In the genomic region with DNA sequence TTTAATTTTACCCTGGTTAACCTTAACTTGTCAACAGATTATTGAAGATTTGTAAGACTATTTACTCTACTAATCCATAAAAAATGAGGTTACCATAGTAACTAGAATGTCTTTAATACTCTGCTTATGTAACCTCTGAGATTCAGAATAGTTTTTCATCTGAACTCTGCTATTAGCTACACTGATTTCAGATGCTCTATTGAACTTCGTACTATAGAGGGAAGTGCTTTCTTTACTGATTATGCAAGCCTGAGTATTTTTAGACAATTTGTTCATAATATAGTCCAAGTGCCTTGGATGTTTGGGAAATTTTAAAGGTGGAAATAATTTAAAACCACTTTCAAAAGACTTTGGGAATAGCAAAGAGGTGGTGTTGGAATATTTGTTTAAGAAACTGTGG, we compare ENCODE assay signal across 17 cellular contexts.
DNase-seq lines count a peak whose midpoint lies in the region; ATAC-seq and FAIRE-seq lines count a peak whose summit lies in the region.
"Had no signal": no experiment of that assay in that cellular context is flagged by ENCODE, and none has a peak within 500 bp of the region (broad histone marks: within the 10 kb centered on the region; RNA-seq: fewer than 3 reads in every experiment).

No MANE protein-coding gene starts in this region.

- DNase-seq in NOMO-1 treated with DMSO at 0.1 percent for 48 hours (lab: John Stamatoyannopoulos, UW; ENCODE audit: unreplicated experiment) (peak; percentile 12), NOMO-1 treated with dmso at 0.1 percent for 144 hours (lab: John Stamatoyannopoulos, UW; ENCODE audit: unreplicated experiment) (no peak), putamen (ENCODE audit: low spot score) (peak; percentile 10), T-helper 9 cell (no peak), SK-N-DZ (ENCODE audit: low spot score) (no peak)
- DNase-seq: 8988T; CD4-positive, alpha-beta memory T cell; DMS153; DMS79; GDM1; HCEC 1CT had no signal

- ATAC-seq in HG03565 (IDR thresholded peaks at IDR 0.05; ENCODE audit: unreplicated experiment), result no peak
- ATAC-seq: GM23338 had no signal

- FAIRE-seq in islet of Langerhans (lab: Jason Lieb, UNC), result peak; percentile 17
- FAIRE-seq: GM12892, H54, HTR-8/SVneo had no signal

Comparison
In these comparisons a context has a peak if more than half of its experiments do, and no peak if none do; other contexts are left out.
1. DNase-seq: peak in NOMO-1 treated with DMSO at 0.1 percent for 48 hours (single experiment) and putamen (single experiment); none in NOMO-1 treated with dmso at 0.1 percent for 144 hours (single experiment), T-helper 9 cell (single experiment) and SK-N-DZ (single experiment).